Comparison of ENCODE assay signal across 16 cellular contexts in the genomic region with DNA sequence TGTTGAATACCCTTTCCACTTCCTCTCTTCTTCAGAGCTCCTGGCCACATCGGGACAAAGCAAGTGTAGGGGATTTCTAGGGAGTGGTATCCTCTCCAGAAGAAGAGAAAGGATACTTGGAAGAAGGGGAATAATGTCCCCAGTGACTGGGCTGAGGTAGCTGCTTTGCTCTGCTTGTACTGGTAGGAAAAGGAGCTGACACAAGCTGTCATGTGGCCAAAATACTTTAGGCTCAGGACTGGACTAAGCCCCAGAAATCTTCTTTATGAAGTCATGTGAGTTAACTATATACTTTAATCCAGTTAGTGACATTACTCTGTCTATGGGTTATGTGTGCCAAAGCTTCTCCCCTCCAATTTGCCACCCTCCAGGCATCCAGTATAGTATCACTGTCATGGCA. TPM values are rescaled to one million over a fixed set of nuclear protein-coding genes. Genes with fewer than 3 reads are reported as not detected.
DNase-seq lines count a peak whose midpoint lies in the region; ATAC-seq and TF ChIP-seq lines count a peak whose summit lies in the region.
"Had no signal": no experiment of that assay in that cellular context is flagged by ENCODE, and none has a peak within 500 bp of the region (broad histone marks: within the 10 kb centered on the region; RNA-seq: fewer than 3 reads in every experiment).

No MANE protein-coding gene starts in this region.

- H3K27me3 ChIP-seq in adipocyte (replicated peaks; ENCODE audit: control insufficient read depth, insufficient read depth, low read length) (no peaks in the 10 kb centered on the region), hepatocyte (no peaks in the 10 kb centered on the region)
- H3K27me3 ChIP-seq: breast epithelium had no signal

- H3K79me2 ChIP-seq in hepatocyte: no peaks in the 10 kb centered on the region

- H3K9me3 ChIP-seq in adipocyte (ENCODE audit: control insufficient read depth, low read length) (no peaks in the 10 kb centered on the region), hepatocyte (ENCODE audit: low read depth) (no peaks in the 10 kb centered on the region)
- H3K9me3 ChIP-seq: breast epithelium had no signal

- no peak overlapping the region for H3K4me3 ChIP-seq in adipocyte (ENCODE audit: low read length)
- no peak overlapping the region for H3K4me3 ChIP-seq in hepatocyte
- H3K4me3 ChIP-seq: breast epithelium had no signal

- H3K4me1 Mint-ChIP-seq in activated naive CD4-positive, alpha-beta T cell treated with anti-CD3 and anti-CD28 coated beads, Interleukin-2, amount 10 ng/mL, durations not matched to agents 7 days and 5 days: peaks cover 20% of the 10 kb centered on the region
- no peaks in the 10 kb centered on the region for H3K4me1 Mint-ChIP-seq in stimulated activated memory B cell treated with anti-CD40 and anti-IgM and Interleukin-4, amounts not matched to agents 10 μg/mL and 1 μg/mL and 100 μg/mL, for 72 hours

- 89% methylated on average over 1 of the region's 1 CpG for WGBS in hepatocyte (ENCODE audit: low lambda C conversion rate, missing lambda C conversion rate)

- no peak for TF ChIP-seq CTCF in hepatocyte (IDR thresholded peaks at IDR 0.05; ENCODE audit: poor library complexity)

- H3K36me3 Mint-ChIP-seq in activated naive CD4-positive, alpha-beta T cell treated with anti-CD3 and anti-CD28 coated beads, Interleukin-2, amount 10 ng/mL, durations not matched to agents 7 days and 5 days: peaks cover 48% of the 10 kb centered on the region
- H3K36me3 Mint-ChIP-seq in stimulated activated memory B cell treated with anti-CD40 and anti-IgM and Interleukin-4, amounts not matched to agents 10 μg/mL and 1 μg/mL and 100 μg/mL, for 72 hours: peaks cover 24% of the 10 kb centered on the region

- peak overlapping the region; percentile 32 for H3K9ac ChIP-seq in adipocyte (ENCODE audit: low read length)

- no peaks in the 10 kb centered on the region for H3K9me3 Mint-ChIP-seq in activated naive CD4-positive, alpha-beta T cell treated with anti-CD3 and anti-CD28 coated beads, Interleukin-2, amount 10 ng/mL, durations not matched to agents 7 days and 5 days
- no peaks in the 10 kb centered on the region for H3K9me3 Mint-ChIP-seq in stimulated activated memory B cell treated with anti-CD40 and anti-IgM and Interleukin-4, amounts not matched to agents 10 μg/mL and 1 μg/mL and 100 μg/mL, for 72 hours
- H3K9me3 Mint-ChIP-seq: neural crest cell had no signal

- H3K27ac Mint-ChIP-seq in activated naive CD4-positive, alpha-beta T cell treated with anti-CD3 and anti-CD28 coated beads, Interleukin-2, amount 10 ng/mL, durations not matched to agents 7 days and 5 days: peak overlapping the region; percentile 57
- peak overlapping the region; percentile 70 for H3K27ac Mint-ChIP-seq in stimulated activated memory B cell treated with anti-CD40 and anti-IgM and Interleukin-4, amounts not matched to agents 10 μg/mL and 1 μg/mL and 100 μg/mL, for 72 hours
- H3K27ac Mint-ChIP-seq: activated CD4-positive, alpha-beta T cell treated with anti-CD3 and anti-CD28 coated beads for 36 hours had no signal

- no peak overlapping the region for H3K4me2 ChIP-seq in hepatocyte

- ATAC-seq in stimulated activated memory B cell treated with anti-CD40 and anti-IgM and Interleukin-4, amounts not matched to agents 10 μg/mL and 1 μg/mL and 100 μg/mL, for 72 hours: no peak
- no peak for ATAC-seq in GM18870 (IDR thresholded peaks at IDR 0.05; ENCODE audit: unreplicated experiment)
- ATAC-seq in HG03457 (IDR thresholded peaks at IDR 0.05; ENCODE audit: unreplicated experiment): no peak
- ATAC-seq in HG03097 (IDR thresholded peaks at IDR 0.05; ENCODE audit: low FRiP score, unreplicated experiment): no peak
- ATAC-seq: activated CD4-positive, alpha-beta T cell treated with anti-CD3 and anti-CD28 coated beads for 36 hours; left colon had no signal

- H3K4me1 ChIP-seq in adipocyte (ENCODE audit: control insufficient read depth, insufficient read depth, low read length) (peaks cover 48% of the 10 kb centered on the region), hepatocyte (ENCODE audit: insufficient read depth) (peaks cover 8% of the 10 kb centered on the region)
- H3K4me1 ChIP-seq: breast epithelium had no signal

- H3K4me3 Mint-ChIP-seq in activated naive CD4-positive, alpha-beta T cell treated with anti-CD3 and anti-CD28 coated beads, Interleukin-2, amount 10 ng/mL, durations not matched to agents 7 days and 5 days: no peak overlapping the region
- no peak overlapping the region for H3K4me3 Mint-ChIP-seq in stimulated activated memory B cell treated with anti-CD40 and anti-IgM and Interleukin-4, amounts not matched to agents 10 μg/mL and 1 μg/mL and 100 μg/mL, for 72 hours
- H3K4me3 Mint-ChIP-seq: activated CD4-positive, alpha-beta T cell treated with anti-CD3 and anti-CD28 coated beads for 36 hours; neural crest cell had no signal

- CTCF ChIA-PET in activated naive CD4-positive, alpha-beta T cell treated with anti-CD3 and anti-CD28 coated beads, Interleukin-2, amount 10 ng/mL, durations not matched to agents 7 days and 5 days (lab: Charles Lee): no interaction called here

- H3K36me3 ChIP-seq in adipocyte (ENCODE audit: control insufficient read depth, insufficient read depth, low read length, severe bottlenecking) (peaks cover 19% of the 10 kb centered on the region), hepatocyte (replicated peaks; ENCODE audit: insufficient read depth, low read depth) (no peaks in the 10 kb centered on the region)
- H3K36me3 ChIP-seq: breast epithelium had no signal

- H3K27ac ChIP-seq in hepatocyte: peak overlapping the region; percentile 18
- H3K27ac ChIP-seq: breast epithelium had no signal

- no peaks in the 10 kb centered on the region for H3K27me3 Mint-ChIP-seq in activated naive CD4-positive, alpha-beta T cell treated with anti-CD3 and anti-CD28 coated beads, Interleukin-2, amount 10 ng/mL, durations not matched to agents 7 days and 5 days
- no peaks in the 10 kb centered on the region for H3K27me3 Mint-ChIP-seq in stimulated activated memory B cell treated with anti-CD40 and anti-IgM and Interleukin-4, amounts not matched to agents 10 μg/mL and 1 μg/mL and 100 μg/mL, for 72 hours
- H3K27me3 Mint-ChIP-seq: activated CD4-positive, alpha-beta T cell treated with anti-CD3 and anti-CD28 coated beads for 36 hours had no signal

- DNase-seq in activated naive CD4-positive, alpha-beta T cell treated with anti-CD3 and anti-CD28 coated beads, Interleukin-2, amount 10 ng/mL, durations not matched to agents 7 days and 5 days: no peak
- no peak for DNase-seq in activated naive CD4-positive, alpha-beta T cell treated with Interleukin-2 at 50 U/mL for 16 hours
- no peak for DNase-seq in adipocyte (ENCODE audit: low read depth)
- DNase-seq in hepatocyte (ENCODE audit: low spot score): no peak
- DNase-seq: activated CD4-positive, alpha-beta T cell treated with anti-CD3 and anti-CD28 coated beads for 36 hours; C1 segment of cervical spinal cord; left colon; NCI-H187; SIG-M5; stimulated activated CD4-positive, alpha-beta T cell treated with anti-CD3 and anti-CD28 coated beads, Interleukin-4, amount 100 ng/mL, for 4 hours had no signal

- no peaks in the 10 kb centered on the region for H4K20me1 ChIP-seq in hepatocyte (ENCODE audit: insufficient read depth, poor library complexity, severe bottlenecking)

- no peak overlapping the region for H2AFZ ChIP-seq in hepatocyte

- H3K9me2 ChIP-seq in hepatocyte (replicated peaks; ENCODE audit: insufficient read depth): no peaks in the 10 kb centered on the region

RNA-seq across cellular contexts. Expression of a gene that starts 40.5 kb away (rescaled TPM):
- 12.7 and 24.2 TPM in 2 replicates for total RNA-seq in hepatocyte
- polyA plus RNA-seq in hepatocyte: 39.9 and 49.6 TPM in 2 replicates
